Comparison of ENCODE assay signal across 9 cellular contexts in the genomic region with DNA sequence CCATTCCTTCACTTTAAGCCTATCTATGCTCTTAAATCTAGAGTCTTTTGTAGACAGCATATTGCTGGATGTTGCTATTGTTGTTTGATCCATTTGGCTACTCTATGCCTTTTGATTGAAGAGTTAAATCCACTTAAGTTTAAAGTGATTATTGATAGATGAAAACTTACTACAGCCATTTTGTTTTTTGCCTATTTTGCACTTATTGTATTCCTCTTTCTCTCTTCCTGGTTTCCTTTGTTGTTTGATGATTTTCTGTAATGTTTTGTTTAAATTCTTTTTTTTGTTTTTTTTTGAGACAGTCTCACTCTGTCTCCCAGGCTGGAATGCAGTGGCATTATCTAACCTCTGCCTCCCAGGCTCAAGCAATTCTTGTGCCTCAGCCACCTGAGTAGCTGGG. TPM values are rescaled to one million over a fixed set of nuclear protein-coding genes. Genes with fewer than 3 reads are reported as not detected.
"Had no signal": no experiment of that assay in that cellular context is flagged by ENCODE, and none has a peak within 500 bp of the region (broad histone marks: within the 10 kb centered on the region; RNA-seq: fewer than 3 reads in every experiment).

No MANE protein-coding gene starts in this region.

- H3K4me3 Mint-ChIP-seq: IgD-negative memory B cell had no signal

- FAIRE-seq: HTR-8/SVneo had no signal

- H3K27ac Mint-ChIP-seq: IgD-negative memory B cell had no signal

- H3K4me2 ChIP-seq: KMS-11 had no signal

- H3K27ac ChIP-seq: HL-60, KMS-11 had no signal

- DNase-seq: IMR-90, KBM-7, KG1 had no signal

- H3K36me3 Mint-ChIP-seq: IgD-negative memory B cell had no signal

- H3K9ac ChIP-seq: KMS-11 had no signal

RNA-seq across cellular contexts. Expression of gene IQCF6, which starts 19.8 kb away (rescaled TPM):
- total RNA-seq: HT-29, HT1080, IMR-90 had no signal
- polyA plus RNA-seq: IgD-negative memory B cell, IMR-90 had no signal

RNA-seq across cellular contexts. Expression of gene GRM2, which starts 52.3 kb away (rescaled TPM):
- total RNA-seq: HT-29 had no signal
- polyA plus RNA-seq: IgD-negative memory B cell had no signal
